In genomic region chr1:146032613-146033219, GRCh38 we compare ENCODE assay signal across 8 cellular contexts. TPM values are rescaled to one million over a fixed set of nuclear protein-coding genes. Genes with fewer than 3 reads are reported as not detected.
DNase-seq lines count a peak whose midpoint lies in the region; ATAC-seq, FAIRE-seq and TF ChIP-seq lines count a peak whose summit lies in the region.

No MANE protein-coding gene starts in this region.

- TF ChIP-seq CTCF in fibroblast of mammary gland (conservative IDR thresholded peaks at IDR 0.05; ENCODE audit: control insufficient read depth, insufficient read depth, low read depth, low read length): peak; percentile 55

- no peaks in the 10 kb centered on the region for H3K4me1 ChIP-seq in small intestine (ENCODE audit: control insufficient read depth in 2 of 2, insufficient read depth in 1 of 2, low read depth in 1 of 2, low read length in 1 of 2)

- no peaks in the 10 kb centered on the region for H3K36me3 ChIP-seq in small intestine (ENCODE audit: control insufficient read depth in 2 of 2, insufficient read depth in 2 of 2, low read length in 2 of 2)

- 50 to 52% (median 50%) methylated on average over 6 of the region's 6 CpGs for WGBS in small intestine, 3 donors

- DNase-seq in DMS53 (lab: John Stamatoyannopoulos, UW): peak; percentile 83
- peak; percentile 32 for DNase-seq in Jurkat, Clone E6-1 (ENCODE audit: low read depth, low spot score)
- peak; percentile 79 for DNase-seq in RKO (ENCODE audit: low spot score)
- peak; percentile 60 for DNase-seq in fibroblast of mammary gland (ENCODE audit: low read depth)
- DNase-seq in small intestine: peak; percentile 65
- DNase-seq in frontal cortex (ENCODE audit: low spot score in 2 of 2): no peak

- H3K9me3 ChIP-seq in small intestine (ENCODE audit: control insufficient read depth, low read depth): no peaks in the 10 kb centered on the region

- H3K27me3 ChIP-seq in small intestine (ENCODE audit: control insufficient read depth in 2 of 2, insufficient read depth in 2 of 2, low read length in 2 of 2): no peaks in the 10 kb centered on the region

- ATAC-seq in HG03025 (IDR thresholded peaks at IDR 0.05; ENCODE audit: low FRiP score, unreplicated experiment) (no peak), HG02610 (IDR thresholded peaks at IDR 0.05; ENCODE audit: unreplicated experiment) (no peak)

- no peak overlapping the region for H3K27ac ChIP-seq in small intestine (ENCODE audit: low read depth in 1 of 2, low read length in 1 of 2)

- no peak overlapping the region for H3K4me3 ChIP-seq in Jurkat, Clone E6-1 (ENCODE audit: low read length)
- H3K4me3 ChIP-seq in fibroblast of mammary gland (ENCODE audit: control insufficient read depth, low read depth, low read length) (no peak overlapping the region), small intestine (ENCODE audit: low read depth in 1 of 2, low read length in 2 of 2) (no peak overlapping the region)

- FAIRE-seq in small intestine (lab: Jason Lieb, UNC): no peak
- no peak for FAIRE-seq in frontal cortex (lab: Jason Lieb, UNC)

RNA-seq across cellular contexts. Expression of gene HJV, which starts 11.2 kb away (rescaled TPM):
- polyA plus RNA-seq in Jurkat, Clone E6-1 (2012; ENCODE audit: insufficient read depth, insufficient read length): not detected
- polyA plus RNA-seq in small intestine: not detected
- total RNA-seq in frontal cortex: not detected

RNA-seq across cellular contexts. Expression of gene TXNIP, which starts 36.3 kb away (rescaled TPM):
- polyA plus RNA-seq in Jurkat, Clone E6-1 (2012; ENCODE audit: insufficient read depth, insufficient read length): 35.6 TPM
- polyA plus RNA-seq in small intestine: 100 to 1,000 TPM in 2 of 3 donors, 10 to 100 TPM in 1; 85.4 to 362 (median 170) TPM
- 125 TPM for total RNA-seq in frontal cortex

Comparison
In these comparisons a context has a peak if more than half of its experiments do, and no peak if none do; other contexts are left out.
1. DNase-seq: peak in DMS53 (single experiment), Jurkat, Clone E6-1 (single experiment), RKO (single experiment), fibroblast of mammary gland (single experiment) and small intestine (single experiment); none in frontal cortex (0 of 2).